In genomic region chr1:23585321-23586022, GRCh38 we compare ENCODE assay signal across 10 cellular contexts. TPM values are rescaled to one million over a fixed set of nuclear protein-coding genes. Genes with fewer than 3 reads are reported as not detected.
A peak's percentile ranks its signal among the peaks of the same experiment; 100 is the strongest.
DNase-seq lines count a peak whose midpoint lies in the region; ATAC-seq lines count a peak whose summit lies in the region.
"Had no signal": no experiment of that assay in that cellular context is flagged by ENCODE, and none has a peak within 500 bp of the region (broad histone marks: within the 10 kb centered on the region; RNA-seq: fewer than 3 reads in every experiment).

No MANE protein-coding gene starts in this region.

- DNase-seq in AG08396 (ENCODE audit: low spot score) (peak; percentile 77), LHCN-M2 (ENCODE audit: low read depth) (peak; percentile 97), brain pericyte (ENCODE audit: low read depth, low spot score) (peak; percentile 49), NCI-H2029 (lab: John Stamatoyannopoulos, UW) (no peak), cortex of kidney (lab: John Stamatoyannopoulos, UW) (no peak), NCI-H510A treated with DMSO at 0.1 percent for 48 hours (lab: John Stamatoyannopoulos, UW) (no peak)
- no peak for DNase-seq in naive thymus-derived CD4-positive, alpha-beta T cell
- no peak for DNase-seq in stimulated activated CD4-positive, alpha-beta T cell treated with anti-CD3 and anti-CD28 coated beads, Interleukin-2, amount 100 ng/mL, for 24 hours
- DNase-seq: Calu3, erythroblast had no signal

- no peaks in the 10 kb centered on the region for H3K27me3 ChIP-seq in naive thymus-derived CD4-positive, alpha-beta T cell (ENCODE audit: control insufficient read depth in 2 of 2, insufficient read depth in 2 of 2, low read length in 2 of 2)

- H3K9me3 Mint-ChIP-seq in naive thymus-derived CD4-positive, alpha-beta T cell, result no peaks in the 10 kb centered on the region

- H3K36me3 ChIP-seq in naive thymus-derived CD4-positive, alpha-beta T cell (ENCODE audit: control insufficient read depth in 2 of 3, insufficient read depth in 3 of 3, low read length in 3 of 3), result no peaks in the 10 kb centered on the region

- peak; percentile 72 for ATAC-seq in naive thymus-derived CD4-positive, alpha-beta T cell

- no peaks in the 10 kb centered on the region for H3K4me1 ChIP-seq in naive thymus-derived CD4-positive, alpha-beta T cell (ENCODE audit: control insufficient read depth in 2 of 2, insufficient read depth in 2 of 2, low read length in 2 of 2)

- intact Hi-C loops in naive thymus-derived CD4-positive, alpha-beta T cell (cut with micrococcal nuclease), result no loop called here

- H3K27ac Mint-ChIP-seq in naive thymus-derived CD4-positive, alpha-beta T cell, result peak overlapping the region in 2 of 9 donors; percentile 20 to 31

- peaks cover 9 to 35% (median 24%) of the 10 kb centered on the region in 7 donors for H3K4me1 Mint-ChIP-seq in naive thymus-derived CD4-positive, alpha-beta T cell

- no peaks in the 10 kb centered on the region for H3K36me3 Mint-ChIP-seq in naive thymus-derived CD4-positive, alpha-beta T cell

- H3K4me3 ChIP-seq in naive thymus-derived CD4-positive, alpha-beta T cell (ENCODE audit: low read length), result no peak overlapping the region

- no peak overlapping the region for H3K4me3 Mint-ChIP-seq in naive thymus-derived CD4-positive, alpha-beta T cell

- CTCF ChIA-PET in naive thymus-derived CD4-positive, alpha-beta T cell (lab: Charles Lee), result no interaction called here

- POLR2A ChIA-PET in naive thymus-derived CD4-positive, alpha-beta T cell (lab: Charles Lee), result interaction anchor here (0.6 to 57.7 kb wide), 3 partner anchors 10 to 72 kb away, joined by 4 to 1267 read pairs (median 1267); partner anchors contain the start of gene ID3

- no peak overlapping the region for H3K27ac ChIP-seq in naive thymus-derived CD4-positive, alpha-beta T cell (ENCODE audit: low read depth, low read length)

- H3K27me3 Mint-ChIP-seq in naive thymus-derived CD4-positive, alpha-beta T cell, result no peaks in the 10 kb centered on the region

- no peaks in the 10 kb centered on the region for H3K9me3 ChIP-seq in naive thymus-derived CD4-positive, alpha-beta T cell (ENCODE audit: control insufficient read depth in 2 of 3, low read length in 3 of 3)

RNA-seq across cellular contexts. Expression of gene ID3, which starts 26.2 kb away (rescaled TPM):
- 335 and 553 TPM in 2 replicates for total RNA-seq in LHCN-M2 (2014; rRNA removed)
- polyA plus RNA-seq in LHCN-M2 (2012), result 331 TPM
- total RNA-seq in naive thymus-derived CD4-positive, alpha-beta T cell, result 10 to 100 TPM; 14.8 to 89.4 (median 34.1) TPM
- 10 to 100 TPM; 13.0 to 28.3 TPM for polyA plus RNA-seq in naive thymus-derived CD4-positive, alpha-beta T cell

RNA-seq across cellular contexts. Expression of gene E2F2, which starts 54.4 kb away (rescaled TPM):
- total RNA-seq in LHCN-M2 (2014; rRNA removed), result 6.2 and 6.6 TPM in 2 replicates
- 1.3 TPM for polyA plus RNA-seq in LHCN-M2 (2012)
- 10 to 100 TPM in 1 of 5 experiments, 1 to 10 TPM in 1, under 1 TPM in 2, not detected in 1; 0.14 to 65.7 (median 2.5) TPM for total RNA-seq in naive thymus-derived CD4-positive, alpha-beta T cell
- polyA plus RNA-seq in naive thymus-derived CD4-positive, alpha-beta T cell, result not detected

Comparison
In these comparisons a context has a peak if more than half of its experiments do, and no peak if none do; other contexts are left out.
1. DNase-seq: peak in AG08396 (single experiment), LHCN-M2 (single experiment) and brain pericyte (single experiment); none in naive thymus-derived CD4-positive, alpha-beta T cell (0 of 9), NCI-H2029 (single experiment), stimulated activated CD4-positive, alpha-beta T cell treated with anti-CD3 and anti-CD28 coated beads, Interleukin-2, amount 100 ng/mL, for 24 hours (0 of 2), cortex of kidney (single experiment) and NCI-H510A treated with DMSO at 0.1 percent for 48 hours (single experiment).